ENCODE assay signal across 23 cellular contexts in the genomic region with DNA sequence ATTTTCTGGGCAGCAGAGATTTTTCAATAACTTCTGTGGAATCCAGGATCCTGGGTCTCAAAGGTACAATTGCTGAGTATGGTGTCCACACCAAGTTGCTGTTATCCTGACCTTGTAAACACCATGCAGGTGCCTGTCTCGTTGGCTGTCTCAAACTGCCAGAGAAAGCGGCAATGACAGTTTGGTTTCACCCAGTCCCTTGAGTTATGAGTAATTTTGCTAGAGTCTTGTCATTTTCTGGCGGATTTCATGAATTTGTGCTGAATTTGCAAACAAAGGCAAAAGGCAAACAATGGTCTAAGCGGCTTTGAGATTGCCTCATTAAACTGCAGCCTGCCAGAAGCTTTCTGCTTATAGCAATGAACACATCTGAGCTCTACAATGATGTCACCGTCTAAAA.
"Had no signal": no experiment of that assay in that cellular context is flagged by ENCODE, and none has a peak within 500 bp of the region (broad histone marks: within the 10 kb centered on the region; RNA-seq: fewer than 3 reads in every experiment).

No MANE protein-coding gene starts in this region.

- H3K9ac ChIP-seq: parathyroid adenoma had no signal

- DNase-seq: immature natural killer cell; kidney; left colon; left lung; lower lobe of right lung; mammary epithelial cell; mesenchymal stem cell; naive thymus-derived CD8-positive, alpha-beta T cell; nucleus accumbens; psoas muscle; right lobe of liver; stimulated activated CD4-positive, alpha-beta T cell treated with anti-CD3 and anti-CD28 coated beads, Interleukin-1b, Interleukin-23, amount 100 ng/mL, for 48 hours; stimulated activated CD4-positive, alpha-beta T cell treated with anti-CD3 and anti-CD28 coated beads, Interleukin-2, amount 100 ng/mL, for 48 hours; stimulated activated CD4-positive, alpha-beta T cell treated with anti-CD3 and anti-CD28 coated beads, Interleukin-4, amount 100 ng/mL, for 4 hours; stimulated activated CD8-positive, alpha-beta memory T cell treated with anti-CD3 and anti-CD28 coated beads, Interleukin-4, amount 100 ng/mL, for 48 hours; stimulated activated naive CD4-positive, alpha-beta T cell treated with Interleukin-2 at 50 U/mL for 16 hours; stimulated activated naive CD8-positive, alpha-beta T cell treated with anti-CD3 and anti-CD28 coated beads, Interleukin-15, amount 100 ng/mL, for 72 hours; substantia nigra; uterus had no signal

- H3K4me3 ChIP-seq: left lung, lower lobe of right lung, psoas muscle, right atrium auricular region, right lobe of liver, smooth muscle cell, tibial nerve, uterus had no signal

- H3K27ac ChIP-seq: left lung, lower lobe of right lung, parathyroid adenoma, psoas muscle, right atrium auricular region, right lobe of liver, tibial nerve, uterus had no signal

- H3K36me3 ChIP-seq: left lung, lower lobe of right lung, right atrium auricular region, right lobe of liver, tibial nerve, uterus had no signal

- H3K9me3 ChIP-seq: lower lobe of right lung, psoas muscle, right atrium auricular region, right lobe of liver, uterus had no signal
